Comparison of ENCODE assay signal across 11 cellular contexts in genomic region chr20:1876975-1877603, GRCh38. TPM values are rescaled to one million over a fixed set of nuclear protein-coding genes. Genes with fewer than 3 reads are reported as not detected.
DNase-seq lines count a peak whose midpoint lies in the region; ATAC-seq and TF ChIP-seq lines count a peak whose summit lies in the region.
"Had no signal": no experiment of that assay in that cellular context is flagged by ENCODE, and none has a peak within 500 bp of the region (broad histone marks: within the 10 kb centered on the region; RNA-seq: fewer than 3 reads in every experiment).

No MANE protein-coding gene starts in this region.

- ATAC-seq in DND-41 (ENCODE audit: insufficient read depth, low read depth) (peak; percentile 45), HG02588 (IDR thresholded peaks at IDR 0.05; ENCODE audit: unreplicated experiment) (no peak), GM21717 (IDR thresholded peaks at IDR 0.05; ENCODE audit: unreplicated experiment) (no peak)
- ATAC-seq in activated naive CD8-positive, alpha-beta T cell treated with anti-CD3 and anti-CD28 coated beads, Interleukin-2, amount 50 U/mL, for 24 hours = peak; percentile 63
- ATAC-seq: activated CD4-positive, CD25-positive, alpha-beta regulatory T cell treated with anti-CD3 and anti-CD28 coated beads, Interleukin-2, amount 50 U/mL, for 24 hours; left lung had no signal

- H3K27ac Mint-ChIP-seq in activated naive CD8-positive, alpha-beta T cell treated with anti-CD3 and anti-CD28 coated beads, Interleukin-2, amount 50 U/mL, for 24 hours = no peak overlapping the region
- H3K27ac Mint-ChIP-seq: activated naive CD4-positive, alpha-beta T cell treated with anti-CD3 and anti-CD28 coated beads, Interleukin-2, amount 50 U/mL, for 24 hours had no signal

- TF ChIP-seq CTCF in DND-41 (IDR thresholded peaks at IDR 0.05; ENCODE audit: borderline replicate concordance, extremely low read depth, low read length, poor library complexity, severe bottlenecking) = no peak

- H3K27me3 Mint-ChIP-seq in activated naive CD8-positive, alpha-beta T cell treated with anti-CD3 and anti-CD28 coated beads, Interleukin-2, amount 50 U/mL, for 24 hours = peaks cover 7% of the 10 kb centered on the region
- H3K27me3 Mint-ChIP-seq: activated naive CD4-positive, alpha-beta T cell treated with anti-CD3 and anti-CD28 coated beads, Interleukin-2, amount 50 U/mL, for 24 hours had no signal

- no peaks in the 10 kb centered on the region for H3K36me3 Mint-ChIP-seq in activated naive CD8-positive, alpha-beta T cell treated with anti-CD3 and anti-CD28 coated beads, Interleukin-2, amount 50 U/mL, for 24 hours (ENCODE audit: low read depth)
- H3K36me3 Mint-ChIP-seq: activated naive CD4-positive, alpha-beta T cell treated with anti-CD3 and anti-CD28 coated beads, Interleukin-2, amount 50 U/mL, for 24 hours had no signal

- H3K9ac ChIP-seq in DND-41 (ENCODE audit: low read depth, low read length) (no peak overlapping the region), GM23248 (no peak overlapping the region)

- H3K36me3 ChIP-seq in DND-41 (ENCODE audit: insufficient read depth, low read length) = no peaks in the 10 kb centered on the region
- no peaks in the 10 kb centered on the region for H3K36me3 ChIP-seq in GM23248 (ENCODE audit: low read depth)
- H3K36me3 ChIP-seq: left lung, MG63 had no signal

- H3K9me2 ChIP-seq in GM23248 (ENCODE audit: insufficient read depth) = no peaks in the 10 kb centered on the region

- 0 out of 2 replicates have a peak, but pooled peaks cover 6% of the 10 kb centered on the region for H3F3A ChIP-seq in GM23248 (ENCODE audit: insufficient read depth)

- H3K9me3 ChIP-seq in DND-41 (ENCODE audit: insufficient read depth, low read length, severe bottlenecking) (no peaks in the 10 kb centered on the region), GM23248 (ENCODE audit: low read depth) (no peaks in the 10 kb centered on the region)
- H3K9me3 ChIP-seq: left lung, MG63 had no signal

- in situ Hi-C loops in GM23248 (cut with MboI) = no loop called here

- peaks cover under 1% of the 10 kb centered on the region for H3K4me1 Mint-ChIP-seq in activated naive CD8-positive, alpha-beta T cell treated with anti-CD3 and anti-CD28 coated beads, Interleukin-2, amount 50 U/mL, for 24 hours
- H3K4me1 Mint-ChIP-seq: activated naive CD4-positive, alpha-beta T cell treated with anti-CD3 and anti-CD28 coated beads, Interleukin-2, amount 50 U/mL, for 24 hours had no signal

- H4K20me1 ChIP-seq in DND-41 (ENCODE audit: insufficient read depth, low read length) (no peaks in the 10 kb centered on the region), GM23248 (ENCODE audit: insufficient read depth) (no peaks in the 10 kb centered on the region)

- H3K27me3 ChIP-seq in DND-41 (ENCODE audit: insufficient read depth, low read length, poor library complexity) = no peaks in the 10 kb centered on the region
- no peaks in the 10 kb centered on the region for H3K27me3 ChIP-seq in GM23248 (replicated peaks; ENCODE audit: insufficient read depth)
- H3K27me3 ChIP-seq: MG63 had no signal

- no peaks in the 10 kb centered on the region for H3K4me1 ChIP-seq in DND-41 (ENCODE audit: insufficient read depth, low read length)
- peaks cover 7% of the 10 kb centered on the region for H3K4me1 ChIP-seq in GM23248 (ENCODE audit: insufficient read depth)

- H3K79me2 ChIP-seq in DND-41 (ENCODE audit: insufficient read depth, low read length) (no peaks in the 10 kb centered on the region), GM23248 (ENCODE audit: insufficient read depth) (no peaks in the 10 kb centered on the region)

- intact Hi-C loops in head of caudate nucleus (cut with DNase I) = no loop called here

- no peak overlapping the region for H2AFZ ChIP-seq in DND-41 (ENCODE audit: low read depth, low read length)
- H2AFZ ChIP-seq in GM23248 = no peak overlapping the region

- no peak overlapping the region for H3K4me2 ChIP-seq in DND-41 (ENCODE audit: insufficient read depth, low read length)
- no peak overlapping the region for H3K4me2 ChIP-seq in GM23248 (ENCODE audit: unreplicated experiment)

- H3K9me3 Mint-ChIP-seq in activated naive CD8-positive, alpha-beta T cell treated with anti-CD3 and anti-CD28 coated beads, Interleukin-2, amount 50 U/mL, for 24 hours = no peaks in the 10 kb centered on the region
- H3K9me3 Mint-ChIP-seq: activated naive CD4-positive, alpha-beta T cell treated with anti-CD3 and anti-CD28 coated beads, Interleukin-2, amount 50 U/mL, for 24 hours had no signal

- no peak overlapping the region for H3K4me3 Mint-ChIP-seq in activated naive CD8-positive, alpha-beta T cell treated with anti-CD3 and anti-CD28 coated beads, Interleukin-2, amount 50 U/mL, for 24 hours
- H3K4me3 Mint-ChIP-seq: activated naive CD4-positive, alpha-beta T cell treated with anti-CD3 and anti-CD28 coated beads, Interleukin-2, amount 50 U/mL, for 24 hours had no signal

- no peak overlapping the region for H3K27ac ChIP-seq in DND-41 (ENCODE audit: low read length)
- H3K27ac ChIP-seq in GM23248 = no peak overlapping the region
- H3K27ac ChIP-seq: left lung had no signal

- H3K4me3 ChIP-seq in DND-41 (ENCODE audit: low read depth in 1 of 2, low read length in 2 of 2) (no peak overlapping the region), GM23248 (no peak overlapping the region)
- H3K4me3 ChIP-seq: left lung, MG63 had no signal

- no peak for DNase-seq in DND-41
- peak; percentile 46 for DNase-seq in GM23248
- no peak for DNase-seq in activated naive CD8-positive, alpha-beta T cell treated with anti-CD3 and anti-CD28 coated beads, Interleukin-2, amount 50 U/mL, for 24 hours
- peak; percentile 78 for DNase-seq in iPS-NIHi7 (ENCODE audit: extremely low spot score)
- no peak for DNase-seq in head of caudate nucleus
- DNase-seq: MG63 had no signal

- 48 to 52% methylated on average over 10 to 11 of the region's 11 CpGs for WGBS in GM23248 (ENCODE audit: low coverage in 1 of 2, low lambda C conversion rate in 2 of 2, missing lambda C conversion rate in 2 of 2), 2 experiments

RNA-seq across cellular contexts. Expression of gene SIRPA, which starts 18.1 kb away (rescaled TPM):
- 73.5 and 93.3 TPM in 2 replicates for total RNA-seq in GM23248 (2014; rRNA removed; shearing (Covaris generic))
- 101 and 102 TPM in 2 replicates for polyA plus RNA-seq in GM23248 (2016; fragmentation: Nextera tagmentation; extraction: Ambion mirVana)

Comparison
In these comparisons a context has a peak if more than half of its experiments do, and no peak if none do; other contexts are left out.
1. ATAC-seq: peak in DND-41 (single experiment) and activated naive CD8-positive, alpha-beta T cell treated with anti-CD3 and anti-CD28 coated beads, Interleukin-2, amount 50 U/mL, for 24 hours (single experiment); none in HG02588 (single experiment) and GM21717 (single experiment).
2. DNase-seq: peak in GM23248 (single experiment) and iPS-NIHi7 (single experiment); none in DND-41 (single experiment), activated naive CD8-positive, alpha-beta T cell treated with anti-CD3 and anti-CD28 coated beads, Interleukin-2, amount 50 U/mL, for 24 hours (single experiment) and head of caudate nucleus (0 of 42).